Comparison of ENCODE assay signal across 1 cellular context in genomic region chr19:13152854-13153626, GRCh38.
TF ChIP-seq lines count a peak whose summit lies in the region.

No MANE protein-coding gene starts in this region.

TF ChIP-seq in HepG2, 621 proteins besides CTCF, POLR2A, EP300 and RAD21 (continued from another document and continues in another):
- 0 out of 2 replicates have a peak, but pooled peaks have one; percentile 70 for TF ChIP-seq NFAT5 (CRISPR knock-in tag; IDR thresholded peaks at IDR 0.05)
- TF ChIP-seq ZNF274 (CRISPR knock-in tag; IDR thresholded peaks at IDR 0.05): no peak; the same call in 1 of the 2 replicates
- TF ChIP-seq TAF1 (CRISPR knock-in tag; IDR thresholded peaks at IDR 0.05): peak; percentile 96
- TF ChIP-seq RORA (CRISPR knock-in tag; IDR thresholded peaks at IDR 0.05): no peak
- TF ChIP-seq DRAP1 (CRISPR knock-in tag; IDR thresholded peaks at IDR 0.05): peak; percentile 95
- no peak for TF ChIP-seq MIER2 (CRISPR knock-in tag; IDR thresholded peaks at IDR 0.05)
- TF ChIP-seq MAF1 (CRISPR knock-in tag; IDR thresholded peaks at IDR 0.05; ENCODE audit: borderline replicate concordance): peak; percentile 86; the same call in 1 of the 2 replicates
- TF ChIP-seq ZNF589 (CRISPR knock-in tag; conservative IDR thresholded peaks at IDR 0.05): peak; percentile 81; the same call in 1 of the 2 replicates
- peak; percentile 60; the same call in 1 of the 2 replicates for TF ChIP-seq ZSCAN5A (CRISPR knock-in tag; IDR thresholded peaks at IDR 0.05; ENCODE audit: borderline replicate concordance)
- TF ChIP-seq ZNF580 (CRISPR knock-in tag; IDR thresholded peaks at IDR 0.05; ENCODE audit: borderline replicate concordance, low read depth): peak; percentile 64
- TF ChIP-seq ZNF563 (CRISPR knock-in tag; IDR thresholded peaks at IDR 0.05): no peak
- TF ChIP-seq ZFP91 (CRISPR knock-in tag; IDR thresholded peaks at IDR 0.05; ENCODE audit: borderline replicate concordance): peak; percentile 99
- TF ChIP-seq ZNF383 (CRISPR knock-in tag; IDR thresholded peaks at IDR 0.05; ENCODE audit: borderline replicate concordance): no peak
- no peak for TF ChIP-seq GPN1 (CRISPR knock-in tag; IDR thresholded peaks at IDR 0.05; ENCODE audit: borderline replicate concordance)
- TF ChIP-seq HNRNPUL1 (IDR thresholded peaks at IDR 0.05; ENCODE audit: low read depth, low read length): no peak
- TF ChIP-seq HHEX (CRISPR knock-in tag; IDR thresholded peaks at IDR 0.05): no peak
- no peak for TF ChIP-seq ZNF451 (CRISPR knock-in tag; IDR thresholded peaks at IDR 0.05)
- no peak for TF ChIP-seq AHDC1 (CRISPR knock-in tag; IDR thresholded peaks at IDR 0.05; ENCODE audit: borderline replicate concordance)
- peak; percentile 38; the same call in 1 of the 2 replicates for TF ChIP-seq JUND (CRISPR knock-in tag; IDR thresholded peaks at IDR 0.05)
- no peak; the same call in 1 of the 2 replicates for TF ChIP-seq GATAD2A (CRISPR knock-in tag; IDR thresholded peaks at IDR 0.05)
- 0 out of 2 replicates have a peak, but pooled peaks have one; percentile 20 for TF ChIP-seq ARID2 (CRISPR knock-in tag; IDR thresholded peaks at IDR 0.05; ENCODE audit: borderline replicate concordance)
- no peak for TF ChIP-seq TIGD3 (CRISPR knock-in tag; IDR thresholded peaks at IDR 0.05; ENCODE audit: borderline replicate concordance)
- TF ChIP-seq ZBTB2 (CRISPR knock-in tag; IDR thresholded peaks at IDR 0.05; ENCODE audit: low read depth): 0 out of 2 replicates have a peak, but pooled peaks have one; percentile 18
- TF ChIP-seq ZFYVE20 (CRISPR knock-in tag; IDR thresholded peaks at IDR 0.05; ENCODE audit: borderline replicate concordance, low read depth): no peak
- no peak for TF ChIP-seq ISL2 (CRISPR knock-in tag; IDR thresholded peaks at IDR 0.05)
- TF ChIP-seq RFX3 (CRISPR knock-in tag; IDR thresholded peaks at IDR 0.05): no peak
- TF ChIP-seq YEATS2 (CRISPR knock-in tag; IDR thresholded peaks at IDR 0.05; ENCODE audit: borderline replicate concordance): no peak; the same call in 1 of the 2 replicates
- no peak; the same call in 1 of the 2 replicates for TF ChIP-seq NR2C2 (CRISPR knock-in tag; IDR thresholded peaks at IDR 0.05; ENCODE audit: borderline replicate concordance)
- TF ChIP-seq CAMTA2 (CRISPR knock-in tag; IDR thresholded peaks at IDR 0.05; ENCODE audit: borderline replicate concordance): no peak
- no peak for TF ChIP-seq JDP2 (CRISPR knock-in tag; IDR thresholded peaks at IDR 0.05; ENCODE audit: borderline replicate concordance)
- TF ChIP-seq STAT6 (CRISPR knock-in tag; IDR thresholded peaks at IDR 0.05; ENCODE audit: borderline replicate concordance): no peak
- no peak for TF ChIP-seq ZFP82 (CRISPR knock-in tag; IDR thresholded peaks at IDR 0.05; ENCODE audit: borderline replicate concordance)
- no peak for TF ChIP-seq TCF7 (IDR thresholded peaks at IDR 0.05; ENCODE audit: low read depth)
- TF ChIP-seq NFE2 (CRISPR knock-in tag; IDR thresholded peaks at IDR 0.05): no peak
